Comparison of ENCODE assay signal across 25 cellular contexts in the genomic region with DNA sequence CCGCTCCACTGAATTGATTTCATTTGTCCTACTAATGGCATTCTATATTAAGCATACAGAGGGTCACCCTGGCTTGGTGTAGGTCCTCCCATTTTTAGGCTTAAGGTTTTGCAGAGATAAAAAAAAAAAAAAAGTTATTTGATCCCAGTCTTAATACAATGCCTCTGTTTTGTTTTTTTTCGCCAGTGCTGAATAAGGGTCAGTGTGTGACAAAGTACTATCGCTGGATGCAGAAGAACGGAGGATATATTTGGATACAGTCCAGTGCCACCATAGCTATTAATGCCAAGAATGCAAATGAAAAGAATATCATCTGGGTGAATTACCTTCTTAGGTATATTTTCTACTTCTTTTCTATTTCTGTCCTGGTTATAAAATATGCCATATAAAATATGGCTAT.
DNase-seq lines count a peak whose midpoint lies in the region; ATAC-seq and TF ChIP-seq lines count a peak whose summit lies in the region.
"Had no signal": no experiment of that assay in that cellular context is flagged by ENCODE, and none has a peak within 500 bp of the region (broad histone marks: within the 10 kb centered on the region; RNA-seq: fewer than 3 reads in every experiment).

No MANE protein-coding gene starts in this region.

- H3K36me3 ChIP-seq in left ventricle myocardium inferior, result no peaks in the 10 kb centered on the region

- peaks cover 11% of the 10 kb centered on the region for H3K4me1 ChIP-seq in left ventricle myocardium inferior

- CTCF ChIA-PET in CD4-positive, alpha-beta T cell (lab: Charles Lee), result interaction anchor here (1.8 kb wide), 1 partner anchor 10 kb away, joined by 7 read pairs; no protein-coding TSS in a partner anchor

- peaks cover 5% of the 10 kb centered on the region for H3K36me3 Mint-ChIP-seq in nephron progenitor cell (ENCODE audit: low read depth)
- no peaks in the 10 kb centered on the region for H3K36me3 Mint-ChIP-seq in CD4-positive, alpha-beta T cell (ENCODE audit: low read depth)
- H3K36me3 Mint-ChIP-seq: CD8-positive, alpha-beta memory T cell had no signal

- no peak for ATAC-seq in CD4-positive, alpha-beta T cell (ENCODE audit: poor library complexity)
- no peak for ATAC-seq in HG02759 (IDR thresholded peaks at IDR 0.05; ENCODE audit: unreplicated experiment)

- TF ChIP-seq CTCF in VCaP (conservative IDR thresholded peaks at IDR 0.05), result no peak
- peak in 1 of 56 donors; percentile 7 for TF ChIP-seq CTCF in dorsolateral prefrontal cortex (IDR thresholded peaks at IDR 0.05 in 54 of 56, conservative IDR thresholded peaks at IDR 0.05 in 2 of 56; ENCODE audit: low read depth in 1 of 56, partially characterized antibody in 56 of 56)
- TF ChIP-seq CTCF in nephron progenitor cell (IDR thresholded peaks at IDR 0.05), result no peak
- TF ChIP-seq CTCF in CD4-positive, alpha-beta T cell (IDR thresholded peaks at IDR 0.05), result no peak
- no peak for TF ChIP-seq CTCF in left ventricle myocardium inferior (IDR thresholded peaks at IDR 0.05; ENCODE audit: borderline replicate concordance)

- no peaks in the 10 kb centered on the region for H3K9me3 ChIP-seq in CD4-positive, alpha-beta T cell (ENCODE audit: control insufficient read depth, low read length)
- no peaks in the 10 kb centered on the region for H3K9me3 ChIP-seq in left ventricle myocardium inferior (replicated peaks)
- H3K9me3 ChIP-seq: SK-N-SH had no signal

- H3K27me3 Mint-ChIP-seq in nephron progenitor cell (ENCODE audit: low read depth, poor library complexity), result peaks cover 5% of the 10 kb centered on the region
- peaks cover 69% of the 10 kb centered on the region for H3K27me3 Mint-ChIP-seq in CD4-positive, alpha-beta T cell

- POLR2A ChIA-PET in CD4-positive, alpha-beta T cell (lab: Charles Lee), result no interaction called here

- peaks cover 46% of the 10 kb centered on the region for H3K4me1 Mint-ChIP-seq in nephron progenitor cell
- H3K4me1 Mint-ChIP-seq in CD4-positive, alpha-beta T cell (ENCODE audit: low read depth), result peaks cover 20% of the 10 kb centered on the region

- H3K27ac ChIP-seq in VCaP, result peak overlapping the region; percentile 62
- H3K27ac ChIP-seq in dorsolateral prefrontal cortex, result peak overlapping the region in 52 of 59 donors; percentile 12 to 89 (median 74)
- H3K27ac ChIP-seq in CD4-positive, alpha-beta T cell (ENCODE audit: low read depth, low read length), result no peak overlapping the region
- H3K27ac ChIP-seq in left ventricle myocardium inferior (replicated peaks), result no peak overlapping the region
- H3K27ac ChIP-seq: C4-2B had no signal

- H3K27me3 ChIP-seq in dorsolateral prefrontal cortex, result no peaks in the 10 kb centered on the region
- peaks cover 5% of the 10 kb centered on the region for H3K27me3 ChIP-seq in CD4-positive, alpha-beta T cell (ENCODE audit: control insufficient read depth, insufficient read depth, low read length)
- H3K27me3 ChIP-seq in left ventricle myocardium inferior (ENCODE audit: low read depth), result no peaks in the 10 kb centered on the region

- H3K9me3 Mint-ChIP-seq in nephron progenitor cell, result peaks cover 3% of the 10 kb centered on the region
- H3K9me3 Mint-ChIP-seq in CD4-positive, alpha-beta T cell, result no peaks in the 10 kb centered on the region

- no peak for DNase-seq in dorsolateral prefrontal cortex
- no peak for DNase-seq in nephron progenitor cell
- no peak for DNase-seq in CD4-positive, alpha-beta T cell
- DNase-seq in cortex of kidney (lab: John Stamatoyannopoulos, UW), result no peak
- no peak for DNase-seq in left ventricle myocardium inferior
- DNase-seq: CD8-positive, alpha-beta memory T cell; DMS 273 treated with DMSO at 0.1 percent for 48 hours; DMS79; GF-D8; HCEC 1CT; Kasumi-1; MV-4-11; NCI-H1105; NCI-H1436 treated with DMSO at 0.1 percent for 48 hours; NCI-H187 treated with DMSO at 0.1 percent for 48 hours; NCI-H446; NCI-H524 treated with DMSO at 0.1 percent for 48 hours; NCI-H82; NK-92 treated with Interleukin-12 subunit alpha and Interleukin-12 subunit beta, amount 100 ng/mL, for 24 hours; PC-3 had no signal

- peak overlapping the region; percentile 12 for H3K4me3 Mint-ChIP-seq in nephron progenitor cell
- no peak overlapping the region for H3K4me3 Mint-ChIP-seq in CD4-positive, alpha-beta T cell
- H3K4me3 Mint-ChIP-seq: B cell had no signal

- intact Hi-C loops in dorsolateral prefrontal cortex (cut with DNase I), result loop anchor here (5.0 to 10.0 kb wide), 6 partner anchors 116 to 1219 kb away; partner anchors contain the start of gene NPAS3 (in 2 of the 2)
- intact Hi-C loops in CD4-positive, alpha-beta T cell (cut with DNase I, micrococcal nuclease), result loop anchor here in 1 of 2 experiments (2.0 kb wide), 1 partner anchor 1217 kb away; no protein-coding TSS in a partner anchor
- intact Hi-C loops in left ventricle myocardium inferior (cut with micrococcal nuclease), result loop anchor here (5.0 kb wide), 1 partner anchor 1216 kb away; no protein-coding TSS in a partner anchor

- no peak overlapping the region for H3K27ac Mint-ChIP-seq in nephron progenitor cell
- H3K27ac Mint-ChIP-seq in CD4-positive, alpha-beta T cell, result no peak overlapping the region
- H3K27ac Mint-ChIP-seq: B cell; CD8-positive, alpha-beta memory T cell had no signal

- H3K4me3 ChIP-seq in dorsolateral prefrontal cortex, result peak overlapping the region in 44 of 59 donors; percentile 17 to 65 (median 48)
- H3K4me3 ChIP-seq in left ventricle myocardium inferior, result no peak overlapping the region

Comparison
In these comparisons a context has a peak if more than half of its experiments do, and no peak if none do; other contexts are left out.
1. H3K27ac ChIP-seq: peak in VCaP (single experiment) and dorsolateral prefrontal cortex (52 of 59); none in CD4-positive, alpha-beta T cell (single experiment) and left ventricle myocardium inferior (single experiment).